Comparison of ENCODE assay signal across 8 cellular contexts in genomic region chr12:122226366-122227222, GRCh38.
A peak's percentile ranks its signal among the peaks of the same experiment; 100 is the strongest.
DNase-seq lines count a peak whose midpoint lies in the region; ATAC-seq and TF ChIP-seq lines count a peak whose summit lies in the region.

No MANE protein-coding gene starts in this region.

- ATAC-seq in GM21360 (IDR thresholded peaks at IDR 0.05; ENCODE audit: unreplicated experiment) (no peak), HG03354 (IDR thresholded peaks at IDR 0.05; ENCODE audit: poor library complexity, severe bottlenecking, unreplicated experiment) (no peak)

- no peak overlapping the region for H3K9ac ChIP-seq in rectal smooth muscle tissue (ENCODE audit: low read length)

- DNase-seq in DMS 273 (lab: John Stamatoyannopoulos, UW; ENCODE audit: unreplicated experiment) (peak; percentile 67), DMS 273 treated with DMSO at 0.1 percent for 48 hours (lab: John Stamatoyannopoulos, UW) (no peak), NCI-H2227 (lab: John Stamatoyannopoulos, UW; ENCODE audit: unreplicated experiment) (peak; percentile 65), epithelial cell of esophagus (ENCODE audit: low read depth) (no peak), AG08396 (ENCODE audit: low spot score) (no peak)

- peaks cover 20% of the 10 kb centered on the region for H3K36me3 ChIP-seq in rectal smooth muscle tissue (ENCODE audit: control insufficient read depth, insufficient read depth, low read length)

- H3K4me1 ChIP-seq in rectal smooth muscle tissue (ENCODE audit: control insufficient read depth, insufficient read depth, low read length) = peaks cover 4% of the 10 kb centered on the region

- no peaks in the 10 kb centered on the region for H3K27me3 ChIP-seq in rectal smooth muscle tissue (ENCODE audit: control insufficient read depth, insufficient read depth, low read length)

- no peak for TF ChIP-seq CTCF in epithelial cell of esophagus (IDR thresholded peaks at IDR 0.05; ENCODE audit: insufficient read depth, low read depth, low read length, missing control alignments)

- H3K27ac ChIP-seq in rectal smooth muscle tissue (ENCODE audit: low read depth, low read length) = no peak overlapping the region

- H3K4me3 ChIP-seq in epithelial cell of esophagus (ENCODE audit: low read length) = peak overlapping the region; percentile 20
- H3K4me3 ChIP-seq in rectal smooth muscle tissue (ENCODE audit: low read length) = peak overlapping the region; percentile 52

Comparison
In these comparisons a context has a peak if more than half of its experiments do, and no peak if none do; other contexts are left out.
1. DNase-seq: peak in DMS 273 (single experiment) and NCI-H2227 (single experiment); none in DMS 273 treated with DMSO at 0.1 percent for 48 hours (single experiment), epithelial cell of esophagus (single experiment) and AG08396 (single experiment).